In genomic region chr2:172995323-172996244, GRCh38 we compare ENCODE assay signal across 11 cellular contexts.
A peak's percentile ranks its signal among the peaks of the same experiment; 100 is the strongest.
DNase-seq lines count a peak whose midpoint lies in the region; ATAC-seq and TF ChIP-seq lines count a peak whose summit lies in the region.
"Had no signal": no experiment of that assay in that cellular context is flagged by ENCODE, and none has a peak within 500 bp of the region (broad histone marks: within the 10 kb centered on the region; RNA-seq: fewer than 3 reads in every experiment).

No MANE protein-coding gene starts in this region.

- H3K9me2 ChIP-seq in GM23338 (ENCODE audit: insufficient read depth): no peaks in the 10 kb centered on the region

- H3F3A ChIP-seq in GM23338 (replicated peaks; ENCODE audit: low read depth): no peaks in the 10 kb centered on the region

- H3K79me2 ChIP-seq in GM23338 (replicated peaks; ENCODE audit: insufficient read depth): no peaks in the 10 kb centered on the region

- H3K36me3 Mint-ChIP-seq in GM23338 (ENCODE audit: low read depth) (no peaks in the 10 kb centered on the region), glutamatergic neuron (ENCODE audit: unreplicated experiment) (peaks cover 3% of the 10 kb centered on the region)
- H3K36me3 Mint-ChIP-seq: naive B cell had no signal

- no peaks in the 10 kb centered on the region for H3K4me1 ChIP-seq in GM23338 (ENCODE audit: insufficient read depth)
- H3K4me1 ChIP-seq in RWPE2 (ENCODE audit: insufficient read depth, poor library complexity, severe bottlenecking): peaks cover 33% of the 10 kb centered on the region
- H3K4me1 ChIP-seq in foreskin keratinocyte: peaks cover 12% of the 10 kb centered on the region
- no peaks in the 10 kb centered on the region for H3K4me1 ChIP-seq in A673 (ENCODE audit: insufficient read depth, low read length, poor library complexity, severe bottlenecking)

- H3K4me3 ChIP-seq in GM23338: no peak overlapping the region
- H3K4me3 ChIP-seq in RWPE2 (ENCODE audit: severe bottlenecking): no peak overlapping the region
- H3K4me3 ChIP-seq in A673 (ENCODE audit: low read depth, low read length, poor library complexity, severe bottlenecking): no peak overlapping the region

- no peaks in the 10 kb centered on the region for H3K27me3 Mint-ChIP-seq in GM23338 (ENCODE audit: insufficient read depth, low read depth, poor library complexity)
- peaks cover 3% of the 10 kb centered on the region for H3K27me3 Mint-ChIP-seq in glutamatergic neuron (ENCODE audit: unreplicated experiment)

- POLR2A ChIA-PET in A673 (lab: Charles Lee; ENCODE audit: low non-redundant PET): no interaction called here

- H2AFZ ChIP-seq in GM23338: 0 out of 2 replicates have a peak overlapping the region, but pooled peaks have one; percentile 4

- H3K36me3 ChIP-seq in GM23338 (ENCODE audit: insufficient read depth) (no peaks in the 10 kb centered on the region), RWPE2 (ENCODE audit: low read depth) (no peaks in the 10 kb centered on the region), A673 (ENCODE audit: insufficient read depth, low read length, poor library complexity, severe bottlenecking) (no peaks in the 10 kb centered on the region)

- no peaks in the 10 kb centered on the region for H3K9me3 Mint-ChIP-seq in GM23338
- H3K9me3 Mint-ChIP-seq in glutamatergic neuron (ENCODE audit: unreplicated experiment): peaks cover 3% of the 10 kb centered on the region
- H3K9me3 Mint-ChIP-seq: naive B cell had no signal

- ATAC-seq in GM23338 (peak; percentile 64), RWPE2 (ENCODE audit: low read depth) (peak; percentile 92), foreskin keratinocyte (peak; percentile 88), sciatic nerve (peak; percentile 91), HG03442 (IDR thresholded peaks at IDR 0.05; ENCODE audit: unreplicated experiment) (no peak)

- DNase-seq in GM23338 (ENCODE audit: low spot score): peak; percentile 42
- peak; percentile 87 for DNase-seq in RWPE2 (ENCODE audit: low spot score)
- peak; percentile 71 to 80 for DNase-seq in foreskin keratinocyte
- peak; percentile 64 for DNase-seq in sciatic nerve (ENCODE audit: low spot score)
- no peak for DNase-seq in A673 (ENCODE audit: low spot score)
- DNase-seq in glutamatergic neuron: no peak
- no peak for DNase-seq in activated gamma-delta T cell (lab: John Stamatoyannopoulos, UW)
- DNase-seq: activated naive CD4-positive, alpha-beta T cell; naive B cell; NCI-H2171 had no signal

- H3K27ac ChIP-seq in GM23338 (ENCODE audit: low read depth) (no peak overlapping the region), RWPE2 (ENCODE audit: poor library complexity, severe bottlenecking) (peak overlapping the region; percentile 52), foreskin keratinocyte (no peak overlapping the region), A673 (ENCODE audit: low read depth, low read length, poor library complexity, severe bottlenecking) (no peak overlapping the region)

- H3K4me3 Mint-ChIP-seq in GM23338 (no peak overlapping the region), glutamatergic neuron (ENCODE audit: unreplicated experiment) (no peak overlapping the region)
- H3K4me3 Mint-ChIP-seq: naive B cell had no signal

- H4K20me1 ChIP-seq in GM23338 (replicated peaks; ENCODE audit: insufficient read depth): no peaks in the 10 kb centered on the region

- H3K4me2 ChIP-seq in GM23338: no peak overlapping the region

- 0 out of 2 replicates have a peak overlapping the region, but pooled peaks have one; percentile 75 for H3K27ac Mint-ChIP-seq in GM23338
- H3K27ac Mint-ChIP-seq in glutamatergic neuron (ENCODE audit: unreplicated experiment): no peak overlapping the region

- peaks cover 9% of the 10 kb centered on the region for H3K4me1 Mint-ChIP-seq in GM23338
- peaks cover 4% of the 10 kb centered on the region for H3K4me1 Mint-ChIP-seq in glutamatergic neuron (ENCODE audit: low read depth, unreplicated experiment)
- H3K4me1 Mint-ChIP-seq: naive B cell had no signal

- TF ChIP-seq CTCF in GM23338 (conservative IDR thresholded peaks at IDR 0.05; ENCODE audit: low read depth in 2 of 2) (peak; percentile 27 to 31; a peak in 2 of 4 replicates), RWPE2 (IDR thresholded peaks at IDR 0.05; ENCODE audit: poor library complexity, severe bottlenecking) (peak; percentile 63), foreskin keratinocyte (conservative IDR thresholded peaks at IDR 0.05) (peak; percentile 56), A673 (conservative IDR thresholded peaks at IDR 0.05; ENCODE audit: low read depth, low read length) (no peak), glutamatergic neuron (IDR thresholded peaks at IDR 0.05; ENCODE audit: partially characterized antibody, unreplicated experiment) (no peak)

- no peaks in the 10 kb centered on the region for H3K27me3 ChIP-seq in GM23338 (ENCODE audit: insufficient read depth)
- H3K27me3 ChIP-seq in RWPE2 (ENCODE audit: insufficient read depth, poor library complexity, severe bottlenecking): no peaks in the 10 kb centered on the region
- no peaks in the 10 kb centered on the region for H3K27me3 ChIP-seq in foreskin keratinocyte
- peaks cover 10% of the 10 kb centered on the region for H3K27me3 ChIP-seq in A673 (replicated peaks; ENCODE audit: insufficient read depth, low read depth, low read length, poor library complexity)

- intact Hi-C loops in sciatic nerve (cut with DNase I) (no loop called here), A673 (cut with micrococcal nuclease; ENCODE audit: unreplicated experiment) (no loop called here)

- H3K9me3 ChIP-seq in RWPE2 (ENCODE audit: severe bottlenecking): no peaks in the 10 kb centered on the region
- H3K9me3 ChIP-seq in A673 (ENCODE audit: low read depth, low read length, poor library complexity, severe bottlenecking): no peaks in the 10 kb centered on the region

- BruUV-seq in A673 (replicated peaks; lab: Mats Ljungman, UMichigan): no TSS peak

- CTCF ChIA-PET in A673 (lab: Charles Lee): no interaction called here

TF ChIP-seq in GM23338, 12 proteins besides CTCF, POLR2A, EP300 and RAD21:
- no peak for TF ChIP-seq ETS1 (IDR thresholded peaks at IDR 0.05)
- TF ChIP-seq POLR2AphosphoS5 (IDR thresholded peaks at IDR 0.05; ENCODE audit: low read depth): no peak

Comparison
In these comparisons a context has a peak if more than half of its experiments do, and no peak if none do; other contexts are left out.
1. DNase-seq: peak in GM23338 (single experiment), RWPE2 (single experiment), foreskin keratinocyte (2 of 2) and sciatic nerve (single experiment); none in A673 (single experiment), glutamatergic neuron (single experiment) and activated gamma-delta T cell (single experiment).
2. CTCF ChIP-seq: peak in GM23338 (2 of 2), RWPE2 (single experiment) and foreskin keratinocyte (single experiment); none in A673 (single experiment) and glutamatergic neuron (single experiment).